Comparison of ENCODE assay signal across 21 cellular contexts in the genomic region with DNA sequence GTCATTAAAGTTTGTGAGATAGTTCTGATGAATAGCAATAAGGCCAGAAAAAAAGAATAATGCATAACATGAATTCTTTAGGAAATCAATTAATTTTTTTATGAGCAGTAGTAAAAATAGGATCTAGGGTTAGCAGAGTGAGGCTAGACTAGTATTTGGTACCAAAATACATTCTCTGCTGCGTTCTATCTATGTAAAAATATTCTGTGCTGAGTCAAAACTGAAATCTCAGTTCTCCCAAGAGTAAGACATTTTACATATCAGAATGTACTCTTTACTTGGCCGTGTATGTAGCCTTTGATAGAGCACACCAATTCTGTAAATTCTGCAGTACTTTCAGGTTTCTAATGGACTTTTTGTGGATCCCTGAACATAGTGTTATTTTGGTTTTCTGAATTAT.
A peak's percentile ranks its signal among the peaks of the same experiment; 100 is the strongest.
DNase-seq lines count a peak whose midpoint lies in the region; ATAC-seq and TF ChIP-seq lines count a peak whose summit lies in the region.
"Had no signal": no experiment of that assay in that cellular context is flagged by ENCODE, and none has a peak within 500 bp of the region (broad histone marks: within the 10 kb centered on the region; RNA-seq: fewer than 3 reads in every experiment).

No MANE protein-coding gene starts in this region.

- intact Hi-C loops in CD14-positive monocyte (cut with micrococcal nuclease) = no loop called here

- no peaks in the 10 kb centered on the region for H3K27me3 ChIP-seq in GM06990 (replicated peaks; ENCODE audit: control insufficient read depth, insufficient read depth, low read length)
- H3K27me3 ChIP-seq: neutrophil, thyroid gland had no signal

- H3K4me1 Mint-ChIP-seq in CD14-positive monocyte = peaks cover 2% of the 10 kb centered on the region
- H3K4me1 Mint-ChIP-seq: activated CD4-positive, alpha-beta T cell treated with anti-CD3 and anti-CD28 coated beads, Interleukin-2, amount 10 ng/mL, durations not matched to agents 24 days and 14 days had no signal

- ATAC-seq in GM18873 (IDR thresholded peaks at IDR 0.05; ENCODE audit: low FRiP score, unreplicated experiment) = peak; percentile 67
- ATAC-seq in GM21786 (IDR thresholded peaks at IDR 0.05; ENCODE audit: unreplicated experiment) = peak; percentile 73
- ATAC-seq in HG03354 (IDR thresholded peaks at IDR 0.05; ENCODE audit: poor library complexity, severe bottlenecking, unreplicated experiment) = peak; percentile 43
- no peak for ATAC-seq in stimulated activated naive CD8-positive, alpha-beta T cell treated with anti-CD3 and anti-CD28 coated beads, Interleukin-15, Interleukin-2, amounts not matched to agents 100 U/mL and 50 U/mL, for 24 hours
- ATAC-seq: left ventricle myocardium superior had no signal

- no peak overlapping the region for H3K4me3 ChIP-seq in GM06990 (replicated peaks; ENCODE audit: low read depth, low read length)
- H3K4me3 ChIP-seq: thyroid gland had no signal

- no peak overlapping the region for H3K4me3 Mint-ChIP-seq in CD14-positive monocyte
- H3K4me3 Mint-ChIP-seq: activated CD4-positive, alpha-beta T cell treated with anti-CD3 and anti-CD28 coated beads, Interleukin-2, amount 10 ng/mL, durations not matched to agents 24 days and 14 days had no signal

- no peak overlapping the region for H3K27ac Mint-ChIP-seq in CD14-positive monocyte
- H3K27ac Mint-ChIP-seq: activated CD4-positive, alpha-beta T cell treated with anti-CD3 and anti-CD28 coated beads, Interleukin-2, amount 10 ng/mL, durations not matched to agents 24 days and 14 days had no signal

- H3K36me3 ChIP-seq in GM06990 (ENCODE audit: control insufficient read depth, insufficient read depth, low read length) = no peaks in the 10 kb centered on the region
- H3K36me3 ChIP-seq: neutrophil, thyroid gland had no signal

- peaks cover 0 to 7% (median 4%) of the 10 kb centered on the region in 7 donors for H3K9me3 Mint-ChIP-seq in CD14-positive monocyte
- H3K9me3 Mint-ChIP-seq: activated CD4-positive, alpha-beta T cell treated with anti-CD3 and anti-CD28 coated beads, Interleukin-2, amount 10 ng/mL, durations not matched to agents 24 days and 14 days had no signal

- DNase-seq in GM06990 (ENCODE audit: extremely low read depth, insufficient read length) (peak; percentile 48), mucosa of gallbladder (ENCODE audit: low spot score) (no peak), GM19240 (ENCODE audit: insufficient read length, low spot score) (no peak), CD14-positive monocyte (ENCODE audit: low spot score) (no peak)
- no peak for DNase-seq in stimulated activated naive CD8-positive, alpha-beta T cell treated with anti-CD3 and anti-CD28 coated beads, Interleukin-15, Interleukin-2, amounts not matched to agents 100 U/mL and 50 U/mL, for 24 hours
- DNase-seq: activated CD4-positive, alpha-beta T cell treated with anti-CD3 and anti-CD28 coated beads, Interleukin-2, amount 10 ng/mL, durations not matched to agents 24 days and 14 days; activated naive CD4-positive, alpha-beta T cell; amygdala; Caco-2; central memory CD4-positive, alpha-beta T cell; effector CD8-positive, alpha-beta T cell; left ventricle myocardium superior; NCI-H1417 treated with DMSO at 0.1 percent for 48 hours; NCI-H2227 treated with DMSO at 0.1 percent for 48 hours; retina; stimulated activated CD4-positive, alpha-beta T cell treated with anti-CD3 and anti-CD28 coated beads, Interleukin-12 subunit alpha, Interleukin-12 subunit beta, amount 100 ng/mL, for 4 hours; thyroid gland had no signal

- TF ChIP-seq CTCF in GM06990 (IDR thresholded peaks at IDR 0.05; ENCODE audit: insufficient read depth, low read length, poor library complexity, severe bottlenecking) (no peak), CD14-positive monocyte (IDR thresholded peaks at IDR 0.05) (no peak)

- no peaks in the 10 kb centered on the region for H3K36me3 Mint-ChIP-seq in CD14-positive monocyte

- no peaks in the 10 kb centered on the region for H3K27me3 Mint-ChIP-seq in CD14-positive monocyte (ENCODE audit: low read depth in 3 of 3)
- H3K27me3 Mint-ChIP-seq: activated CD4-positive, alpha-beta T cell treated with anti-CD3 and anti-CD28 coated beads, Interleukin-2, amount 10 ng/mL, durations not matched to agents 24 days and 14 days had no signal
